19 cellular contexts compared by ENCODE assay signal in genomic region chr12:107494331-107494730, GRCh38.
A peak's percentile ranks its signal among the peaks of the same experiment; 100 is the strongest.
DNase-seq lines count a peak whose midpoint lies in the region; ATAC-seq and TF ChIP-seq lines count a peak whose summit lies in the region.
"Had no signal": no experiment of that assay in that cellular context is flagged by ENCODE, and none has a peak within 500 bp of the region (broad histone marks: within the 10 kb centered on the region; RNA-seq: fewer than 3 reads in every experiment).

No MANE protein-coding gene starts in this region.

- intact Hi-C loops in thyroid gland (cut with DNase I) = no loop called here

- H2BK120ac ChIP-seq in neuronal stem cell (ENCODE audit: low read depth, low read length) = no peak overlapping the region

- no peak overlapping the region for H3K4me3 Mint-ChIP-seq in activated CD8-positive, alpha-beta memory T cell treated with anti-CD3 and anti-CD28 coated beads, Interleukin-2, amount 10 ng/mL, durations not matched to agents 7 days and 5 days
- no peak overlapping the region for H3K4me3 Mint-ChIP-seq in activated T-cell treated with anti-CD3 and anti-CD28 coated beads, Interleukin-2, amount 50 U/mL, for 72 hours
- H3K4me3 Mint-ChIP-seq: CD14-positive monocyte; CD4-positive, alpha-beta T cell; CD8-positive, alpha-beta memory T cell; H9 had no signal

- no peak overlapping the region for H3K23ac ChIP-seq in neuronal stem cell (ENCODE audit: low read depth, low read length, poor library complexity)

- H3K4me1 Mint-ChIP-seq in activated CD8-positive, alpha-beta memory T cell treated with anti-CD3 and anti-CD28 coated beads, Interleukin-2, amount 10 ng/mL, durations not matched to agents 7 days and 5 days = peaks cover 13% of the 10 kb centered on the region
- H3K4me1 Mint-ChIP-seq in activated T-cell treated with anti-CD3 and anti-CD28 coated beads, Interleukin-2, amount 50 U/mL, for 72 hours (ENCODE audit: low read depth) = peaks cover 21% of the 10 kb centered on the region

- peaks cover 2% of the 10 kb centered on the region for H3K36me3 Mint-ChIP-seq in activated CD8-positive, alpha-beta memory T cell treated with anti-CD3 and anti-CD28 coated beads, Interleukin-2, amount 10 ng/mL, durations not matched to agents 7 days and 5 days
- H3K36me3 Mint-ChIP-seq in activated T-cell treated with anti-CD3 and anti-CD28 coated beads, Interleukin-2, amount 50 U/mL, for 72 hours (ENCODE audit: insufficient read depth in 2 of 2) = peaks cover 2 to 7% of the 10 kb centered on the region in 2 donors
- H3K36me3 Mint-ChIP-seq: CD14-positive monocyte had no signal

- H2BK12ac ChIP-seq in neuronal stem cell (ENCODE audit: low read length) = no peak overlapping the region

- no peak overlapping the region for H3K4me3 ChIP-seq in BLaER1 treated with 17β-estradiol and CSF1 and Interleukin-3, amounts not matched to agents 10 nM and 100 nM
- H3K4me3 ChIP-seq in neuronal stem cell (ENCODE audit: low read length in 2 of 2) = no peak overlapping the region
- H3K4me3 ChIP-seq in thyroid gland (replicated peaks in 1 of 3) = no peak overlapping the region
- H3K4me3 ChIP-seq in H7 (ENCODE audit: insufficient read depth, low read depth, low read length) = no peak overlapping the region
- H3K4me3 ChIP-seq: GM23248 had no signal

- 0 out of 22 replicates have a peak, but pooled peaks cover 0 to 4% (median 0%) of the 10 kb centered on the region in 11 experiments for H3K9me3 ChIP-seq in BLaER1 treated with 17β-estradiol and CSF1 and Interleukin-3, amounts not matched to agents 10 nM and 100 nM (replicated peaks in 1 of 11)
- H3K9me3 ChIP-seq in neuronal stem cell (replicated peaks in 1 of 2; ENCODE audit: control insufficient read depth in 2 of 2, insufficient read depth in 1 of 2, low read depth in 1 of 2, low read length in 2 of 2) (peaks cover 0 to 3% of the 10 kb centered on the region in 2 donors), thyroid gland (no peaks in the 10 kb centered on the region)
- H3K9me3 ChIP-seq: BE2C had no signal

- H2AK5ac ChIP-seq in neuronal stem cell (ENCODE audit: low read depth, low read length) = no peak overlapping the region

- peak; percentile 44 for DNase-seq in activated CD8-positive, alpha-beta memory T cell treated with anti-CD3 and anti-CD28 coated beads for 24 hours
- no peak for DNase-seq in activated CD8-positive, alpha-beta memory T cell treated with anti-CD3 and anti-CD28 coated beads, Interleukin-2, amount 10 ng/mL, durations not matched to agents 7 days and 5 days
- DNase-seq in neuronal stem cell (ENCODE audit: low spot score) = no peak
- DNase-seq in thyroid gland = no peak
- DNase-seq in H7 = no peak
- no peak for DNase-seq in activated T-cell treated with anti-CD3 and anti-CD28 coated beads, Interleukin-2, amount 50 U/mL, for 72 hours
- no peak for DNase-seq in DMS53 treated with DMSO at 0.1 percent for 48 hours (lab: John Stamatoyannopoulos, UW; ENCODE audit: unreplicated experiment)
- DNase-seq: BE2C; CD4-positive, alpha-beta T cell; CD8-positive, alpha-beta memory T cell; DMS 273 treated with DMSO at 0.1 percent for 48 hours; DMS79 treated with DMSO at 0.1 percent for 48 hours; GF-D8; GM23248; H9 had no signal

- H3K14ac ChIP-seq in neuronal stem cell (ENCODE audit: low read length) = no peak overlapping the region

- H4K91ac ChIP-seq in neuronal stem cell (ENCODE audit: low read depth, low read length, poor library complexity) = no peak overlapping the region

- no peaks in the 10 kb centered on the region for H3K27me3 Mint-ChIP-seq in activated CD8-positive, alpha-beta memory T cell treated with anti-CD3 and anti-CD28 coated beads, Interleukin-2, amount 10 ng/mL, durations not matched to agents 7 days and 5 days
- H3K27me3 Mint-ChIP-seq in activated T-cell treated with anti-CD3 and anti-CD28 coated beads, Interleukin-2, amount 50 U/mL, for 72 hours (ENCODE audit: low read depth) = no peaks in the 10 kb centered on the region
- H3K27me3 Mint-ChIP-seq: CD4-positive, alpha-beta T cell had no signal

- H3K27me3 ChIP-seq in BLaER1 treated with 17β-estradiol and CSF1 and Interleukin-3, amounts not matched to agents 10 nM and 100 nM = no peaks in the 10 kb centered on the region
- no peaks in the 10 kb centered on the region for H3K27me3 ChIP-seq in neuronal stem cell (ENCODE audit: control insufficient read depth in 3 of 3, insufficient read depth in 3 of 3, low read depth in 1 of 3, low read length in 3 of 3)
- H3K27me3 ChIP-seq in thyroid gland = no peaks in the 10 kb centered on the region
- no peaks in the 10 kb centered on the region for H3K27me3 ChIP-seq in H7 (ENCODE audit: control insufficient read depth, insufficient read depth, low read length)
- H3K27me3 ChIP-seq: BE2C had no signal

- no peak for ATAC-seq in activated CD8-positive, alpha-beta memory T cell treated with anti-CD3 and anti-CD28 coated beads, Interleukin-2, amount 10 ng/mL, durations not matched to agents 7 days and 5 days
- no peak for ATAC-seq in activated T-cell treated with anti-CD3 and anti-CD28 coated beads, Interleukin-2, amount 50 U/mL, for 72 hours (replicated peaks in 1 of 2)
- ATAC-seq: HCT116 had no signal

- H3K9ac ChIP-seq in BLaER1 treated with 17β-estradiol and CSF1 and Interleukin-3, amounts not matched to agents 10 nM and 100 nM = no peak overlapping the region
- H3K9ac ChIP-seq in neuronal stem cell (ENCODE audit: low read depth, low read length, poor library complexity) = no peak overlapping the region
- H3K9ac ChIP-seq: GM23248 had no signal

- H3K4ac ChIP-seq in neuronal stem cell (ENCODE audit: low read length) = no peak overlapping the region

- peak overlapping the region; percentile 11 for H3K18ac ChIP-seq in neuronal stem cell (ENCODE audit: low read length)

- no peak for TF ChIP-seq CTCF in thyroid gland (IDR thresholded peaks at IDR 0.05)

- peak overlapping the region; percentile 5 to 90 (median 85); a peak in 18 of 22 replicates for H3K4me2 ChIP-seq in BLaER1 treated with 17β-estradiol and CSF1 and Interleukin-3, amounts not matched to agents 10 nM and 100 nM
- no peak overlapping the region for H3K4me2 ChIP-seq in neuronal stem cell (ENCODE audit: insufficient read depth, low read length, poor library complexity, severe bottlenecking)

- H3K79me1 ChIP-seq in neuronal stem cell (ENCODE audit: low read depth, low read length) = no peaks in the 10 kb centered on the region

- peaks cover 0 to 39% (median 28%) of the 10 kb centered on the region in 11 experiments; a peak in 11 of 22 replicates for H4K20me1 ChIP-seq in BLaER1 treated with 17β-estradiol and CSF1 and Interleukin-3, amounts not matched to agents 10 nM and 100 nM

- H2BK5ac ChIP-seq in neuronal stem cell (ENCODE audit: low read length) = no peak overlapping the region

- peaks cover 45 to 62% (median 60%) of the 10 kb centered on the region in 10 experiments for H3K4me1 ChIP-seq in BLaER1 treated with 17β-estradiol and CSF1 and Interleukin-3, amounts not matched to agents 10 nM and 100 nM
- H3K4me1 ChIP-seq in neuronal stem cell (ENCODE audit: control insufficient read depth in 2 of 2, insufficient read depth in 1 of 2, low read depth in 1 of 2, low read length in 2 of 2) = no peaks in the 10 kb centered on the region
- H3K4me1 ChIP-seq in thyroid gland = peaks cover 20 to 43% of the 10 kb centered on the region in 2 donors
- H3K4me1 ChIP-seq: BE2C had no signal

- H4K8ac ChIP-seq in neuronal stem cell (ENCODE audit: low read depth, low read length) = no peak overlapping the region

- H2AFZ ChIP-seq in neuronal stem cell (ENCODE audit: low read length) = no peak overlapping the region
- H2AFZ ChIP-seq: GM23248 had no signal

- CTCF ChIA-PET in activated CD8-positive, alpha-beta memory T cell treated with anti-CD3 and anti-CD28 coated beads, Interleukin-2, amount 10 ng/mL, durations not matched to agents 7 days and 5 days (lab: Charles Lee) = no interaction called here

- H3K27ac ChIP-seq in BLaER1 treated with 17β-estradiol and CSF1 and Interleukin-3, amounts not matched to agents 10 nM and 100 nM = peak overlapping the region in 1 of 11 experiments; percentile 10; a peak in 1 of 22 replicates
- H3K27ac ChIP-seq in neuronal stem cell (replicated peaks; ENCODE audit: low read length) = no peak overlapping the region
- H3K27ac ChIP-seq in thyroid gland = peak overlapping the region in 2 of 3 donors; percentile 37 to 66
- H3K27ac ChIP-seq: 22Rv1, GM23248 had no signal

- no peak overlapping the region for H3K27ac Mint-ChIP-seq in activated CD8-positive, alpha-beta memory T cell treated with anti-CD3 and anti-CD28 coated beads, Interleukin-2, amount 10 ng/mL, durations not matched to agents 7 days and 5 days
- H3K27ac Mint-ChIP-seq in activated T-cell treated with anti-CD3 and anti-CD28 coated beads, Interleukin-2, amount 50 U/mL, for 72 hours = no peak overlapping the region
- H3K27ac Mint-ChIP-seq: CD14-positive monocyte; CD4-positive, alpha-beta T cell; H9 had no signal

- no peak overlapping the region for H2BK15ac ChIP-seq in neuronal stem cell (ENCODE audit: low read length)

- no peaks in the 10 kb centered on the region for H3K36me3 ChIP-seq in BLaER1 treated with 17β-estradiol and CSF1 and Interleukin-3, amounts not matched to agents 10 nM and 100 nM
- H3K36me3 ChIP-seq in neuronal stem cell (replicated peaks in 1 of 2; ENCODE audit: control insufficient read depth in 2 of 2, insufficient read depth in 2 of 2, low read length in 2 of 2) = no peaks in the 10 kb centered on the region
- no peaks in the 10 kb centered on the region for H3K36me3 ChIP-seq in thyroid gland
- no peaks in the 10 kb centered on the region for H3K36me3 ChIP-seq in H7 (replicated peaks; ENCODE audit: control insufficient read depth, insufficient read depth, low read length)
- H3K36me3 ChIP-seq: BE2C had no signal

- peaks cover 4% of the 10 kb centered on the region for H3K9me3 Mint-ChIP-seq in activated CD8-positive, alpha-beta memory T cell treated with anti-CD3 and anti-CD28 coated beads, Interleukin-2, amount 10 ng/mL, durations not matched to agents 7 days and 5 days (ENCODE audit: low read depth)
- peaks cover 4 to 7% of the 10 kb centered on the region in 2 donors for H3K9me3 Mint-ChIP-seq in activated T-cell treated with anti-CD3 and anti-CD28 coated beads, Interleukin-2, amount 50 U/mL, for 72 hours
- H3K9me3 Mint-ChIP-seq: CD4-positive, alpha-beta T cell; CD8-positive, alpha-beta memory T cell; H9 had no signal

- no CpG with 5 or more reads among the region's 5 CpGs for WGBS in neuronal stem cell (ENCODE audit: extremely low coverage in 2 of 2, insufficient read length in 2 of 2, insufficient replicate concordance in 1 of 2), 2 donors
- 90 to 98% methylated on average over 5 of the region's 5 CpGs for WGBS in thyroid gland, 2 donors

- no peak for TF ChIP-seq POLR2A in thyroid gland (IDR thresholded peaks at IDR 0.05)
